Comparison of ENCODE assay signal across 21 cellular contexts in the genomic region with DNA sequence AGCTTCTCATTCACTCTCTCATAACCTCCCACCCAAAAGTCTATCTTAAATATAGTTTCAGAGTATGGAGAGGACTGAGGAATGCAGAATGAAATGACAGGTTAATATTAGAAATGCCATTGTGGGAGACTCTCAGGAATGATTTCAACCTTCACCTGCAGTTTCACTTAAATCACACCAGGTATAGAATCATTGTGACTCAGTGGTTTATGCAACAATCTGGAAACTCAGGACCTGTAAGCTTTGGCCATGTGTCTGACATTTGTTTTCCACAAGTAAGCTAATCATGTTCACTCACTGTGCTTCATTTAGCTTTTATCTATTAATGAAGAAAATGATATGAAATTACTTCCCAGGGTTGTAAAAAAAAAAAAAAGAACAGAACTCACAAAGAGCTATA. TPM values are rescaled to one million over a fixed set of nuclear protein-coding genes. Genes with fewer than 3 reads are reported as not detected.
DNase-seq lines count a peak whose midpoint lies in the region; ATAC-seq and TF ChIP-seq lines count a peak whose summit lies in the region.
"Had no signal": no experiment of that assay in that cellular context is flagged by ENCODE, and none has a peak within 500 bp of the region (broad histone marks: within the 10 kb centered on the region; RNA-seq: fewer than 3 reads in every experiment).

No MANE protein-coding gene starts in this region.

- H3K27ac ChIP-seq in Karpas-422 (ENCODE audit: low read length) = no peak overlapping the region
- H3K27ac ChIP-seq in RWPE2 (ENCODE audit: poor library complexity, severe bottlenecking) = no peak overlapping the region
- H3K27ac ChIP-seq in foreskin keratinocyte = peak overlapping the region; percentile 83
- H3K27ac ChIP-seq: A549, Peyer's patch, SJSA1 had no signal

- H3K27me3 ChIP-seq in Karpas-422 (ENCODE audit: low read length) = no peaks in the 10 kb centered on the region
- no peaks in the 10 kb centered on the region for H3K27me3 ChIP-seq in RWPE2 (ENCODE audit: insufficient read depth, poor library complexity, severe bottlenecking)
- H3K27me3 ChIP-seq in foreskin keratinocyte = no peaks in the 10 kb centered on the region
- H3K27me3 ChIP-seq: BE2C, Peyer's patch, SJSA1 had no signal

- H3K79me2 ChIP-seq in Karpas-422 (ENCODE audit: low read length) = no peaks in the 10 kb centered on the region

- no peaks in the 10 kb centered on the region for H3K27me3 Mint-ChIP-seq in stimulated activated memory B cell treated with anti-CD40 and anti-IgM and Interleukin-4, amounts not matched to agents 10 μg/mL and 1 μg/mL and 100 μg/mL, for 72 hours

- H3K9me3 ChIP-seq in Karpas-422 (ENCODE audit: low read length) (no peaks in the 10 kb centered on the region), RWPE2 (ENCODE audit: severe bottlenecking) (no peaks in the 10 kb centered on the region)
- H3K9me3 ChIP-seq: A549, BE2C, Peyer's patch, SJSA1 had no signal

- TF ChIP-seq CTCF in RWPE2 (IDR thresholded peaks at IDR 0.05; ENCODE audit: poor library complexity, severe bottlenecking) (no peak), foreskin keratinocyte (conservative IDR thresholded peaks at IDR 0.05) (no peak)

- no peak overlapping the region for H3K4me3 Mint-ChIP-seq in stimulated activated memory B cell treated with anti-CD40 and anti-IgM and Interleukin-4, amounts not matched to agents 10 μg/mL and 1 μg/mL and 100 μg/mL, for 72 hours

- DNase-seq in Karpas-422 (peak; percentile 33), RWPE2 (ENCODE audit: low spot score) (no peak), foreskin keratinocyte (peak; percentile 75 to 88), HT-29 (ENCODE audit: low spot score) (no peak), dermis blood vessel endothelial cell (no peak), SK-N-DZ (ENCODE audit: low spot score) (no peak)
- DNase-seq: BE2C; EL; GF-D8; NCI-H1105; NCI-H146; NCI-H2029; NCI-H226; NCI-H524; NCI-H774; NK-92 treated with Interleukin-12 subunit alpha and Interleukin-12 subunit beta, amount 100 ng/mL, for 24 hours; Peyer's patch had no signal

- peak; percentile 59 for ATAC-seq in RWPE2 (ENCODE audit: low read depth)
- peak; percentile 72 for ATAC-seq in foreskin keratinocyte
- ATAC-seq in stimulated activated memory B cell treated with anti-CD40 and anti-IgM and Interleukin-4, amounts not matched to agents 10 μg/mL and 1 μg/mL and 100 μg/mL, for 72 hours = no peak
- ATAC-seq: A549, Right ventricle myocardium inferior had no signal

- H3K36me3 ChIP-seq in Karpas-422 (ENCODE audit: insufficient read depth, low read length) = no peaks in the 10 kb centered on the region
- no peaks in the 10 kb centered on the region for H3K36me3 ChIP-seq in RWPE2 (ENCODE audit: low read depth)
- H3K36me3 ChIP-seq: BE2C, Peyer's patch, SJSA1 had no signal

- no peaks in the 10 kb centered on the region for H3K36me3 Mint-ChIP-seq in stimulated activated memory B cell treated with anti-CD40 and anti-IgM and Interleukin-4, amounts not matched to agents 10 μg/mL and 1 μg/mL and 100 μg/mL, for 72 hours

- no peaks in the 10 kb centered on the region for H3K9me3 Mint-ChIP-seq in stimulated activated memory B cell treated with anti-CD40 and anti-IgM and Interleukin-4, amounts not matched to agents 10 μg/mL and 1 μg/mL and 100 μg/mL, for 72 hours

- no peaks in the 10 kb centered on the region for H3K9me2 ChIP-seq in Karpas-422 (replicated peaks; ENCODE audit: insufficient read depth, low read length)

- H4K20me1 ChIP-seq in Karpas-422 (ENCODE audit: insufficient read depth, low read depth, low read length) = no peaks in the 10 kb centered on the region

- no peak overlapping the region for H3K4me2 ChIP-seq in Karpas-422 (ENCODE audit: low read depth, low read length, poor library complexity, severe bottlenecking)
- H3K4me2 ChIP-seq: A549 had no signal

- H3K9ac ChIP-seq in Karpas-422 (ENCODE audit: low read length) = no peak overlapping the region

- peak overlapping the region; percentile 91 for H3K27ac Mint-ChIP-seq in stimulated activated memory B cell treated with anti-CD40 and anti-IgM and Interleukin-4, amounts not matched to agents 10 μg/mL and 1 μg/mL and 100 μg/mL, for 72 hours

- H3K4me3 ChIP-seq in Karpas-422 (ENCODE audit: low read length) (no peak overlapping the region), RWPE2 (ENCODE audit: severe bottlenecking) (no peak overlapping the region)
- H3K4me3 ChIP-seq: A549, Peyer's patch, SJSA1 had no signal

- H3K4me1 ChIP-seq in Karpas-422 (ENCODE audit: low read length) (peaks cover 11% of the 10 kb centered on the region), RWPE2 (ENCODE audit: insufficient read depth, poor library complexity, severe bottlenecking) (peaks cover 5% of the 10 kb centered on the region), foreskin keratinocyte (peaks cover 19% of the 10 kb centered on the region)
- H3K4me1 ChIP-seq: A549, BE2C, Peyer's patch, SJSA1 had no signal

- no peak overlapping the region for H2AFZ ChIP-seq in Karpas-422 (ENCODE audit: low read length)

- peaks cover 25% of the 10 kb centered on the region for H3K4me1 Mint-ChIP-seq in stimulated activated memory B cell treated with anti-CD40 and anti-IgM and Interleukin-4, amounts not matched to agents 10 μg/mL and 1 μg/mL and 100 μg/mL, for 72 hours

RNA-seq across cellular contexts. Expression of gene PTPN12, which starts 8.7 kb away (rescaled TPM):
- 6.2 and 17.1 TPM in 2 replicates for total RNA-seq in Karpas-422 (2014; rRNA removed; shearing (Covaris generic); ENCODE audit: low replicate concordance)
- 63.4 and 75.4 TPM in 2 replicates for total RNA-seq in foreskin keratinocyte
- 26.4 and 28.2 TPM in 2 replicates for polyA plus RNA-seq in foreskin keratinocyte
- 23.6 and 29.6 TPM in 2 replicates for total RNA-seq in HT-29 (2014; rRNA removed; shearing (Covaris generic))
- 56.3 and 88.0 TPM in 2 replicates for total RNA-seq in dermis blood vessel endothelial cell
- 22.3 and 22.6 TPM in 2 replicates for polyA plus RNA-seq in SK-N-DZ (2014; cell fraction: cytosol; rRNA removed)
- polyA plus RNA-seq in SK-N-DZ (2014; cell fraction: nucleus; rRNA removed) = 28.7 and 45.2 TPM in 2 replicates

Comparison
In these comparisons a context has a peak if more than half of its experiments do, and no peak if none do; other contexts are left out.
1. DNase-seq: peak in Karpas-422 (single experiment) and foreskin keratinocyte (2 of 2); none in RWPE2 (single experiment), HT-29 (single experiment), dermis blood vessel endothelial cell (single experiment) and SK-N-DZ (single experiment).